Comparison of ENCODE assay signal across 19 cellular contexts in genomic region chr4:98851806-98852205, GRCh38.
A peak's percentile ranks its signal among the peaks of the same experiment; 100 is the strongest.
DNase-seq lines count a peak whose midpoint lies in the region; ATAC-seq and TF ChIP-seq lines count a peak whose summit lies in the region.
"Had no signal": no experiment of that assay in that cellular context is flagged by ENCODE, and none has a peak within 500 bp of the region (broad histone marks: within the 10 kb centered on the region; RNA-seq: fewer than 3 reads in every experiment).

No MANE protein-coding gene starts in this region.

- no peaks in the 10 kb centered on the region for H3K9me2 ChIP-seq in GM23338 (ENCODE audit: insufficient read depth)

- H2AFZ ChIP-seq in GM23338 = no peak overlapping the region; the same call in 1 of the 2 replicates

- H3K9me3 ChIP-seq in lower lobe of right lung = no peaks in the 10 kb centered on the region
- H3K9me3 ChIP-seq: HAP-1, neutrophil had no signal

- ATAC-seq in GM23338 (peak; percentile 63), lower lobe of right lung (no peak), HG02870 (IDR thresholded peaks at IDR 0.05; ENCODE audit: unreplicated experiment) (no peak)
- ATAC-seq: foreskin keratinocyte; stimulated activated memory B cell treated with anti-CD40 and anti-IgM and Interleukin-4, amounts not matched to agents 10 μg/mL and 1 μg/mL and 100 μg/mL, for 72 hours had no signal

- H3K9me3 Mint-ChIP-seq in GM23338 = peaks cover 16% of the 10 kb centered on the region
- H3K9me3 Mint-ChIP-seq: activated naive CD4-positive, alpha-beta T cell treated with anti-CD3 and anti-CD28 coated beads, Interleukin-2, amount 50 U/mL, for 24 hours; stimulated activated memory B cell treated with anti-CD40 and anti-IgM and Interleukin-4, amounts not matched to agents 10 μg/mL and 1 μg/mL and 100 μg/mL, for 72 hours had no signal

- TF ChIP-seq CTCF in GM23338 (conservative IDR thresholded peaks at IDR 0.05; ENCODE audit: low read depth in 2 of 2) (no peak), foreskin fibroblast (IDR thresholded peaks at IDR 0.05; ENCODE audit: low read depth, low read length) (no peak), lower lobe of right lung (IDR thresholded peaks at IDR 0.05) (no peak)

- no peaks in the 10 kb centered on the region for H3K36me3 ChIP-seq in GM23338 (ENCODE audit: insufficient read depth)
- H3K36me3 ChIP-seq in lower lobe of right lung = no peaks in the 10 kb centered on the region
- H3K36me3 ChIP-seq: HAP-1, neutrophil had no signal

- no peaks in the 10 kb centered on the region for H3F3A ChIP-seq in GM23338 (replicated peaks; ENCODE audit: low read depth)

- H4K20me1 ChIP-seq in GM23338 (replicated peaks; ENCODE audit: insufficient read depth) = no peaks in the 10 kb centered on the region

- H3K27me3 ChIP-seq in GM23338 (ENCODE audit: insufficient read depth) (no peaks in the 10 kb centered on the region), lower lobe of right lung (ENCODE audit: low read depth) (peaks cover 11% of the 10 kb centered on the region)
- H3K27me3 ChIP-seq: foreskin keratinocyte, neutrophil had no signal

- no peak overlapping the region for H3K27ac Mint-ChIP-seq in GM23338
- H3K27ac Mint-ChIP-seq: activated naive CD4-positive, alpha-beta T cell treated with anti-CD3 and anti-CD28 coated beads, Interleukin-2, amount 50 U/mL, for 24 hours; stimulated activated memory B cell treated with anti-CD40 and anti-IgM and Interleukin-4, amounts not matched to agents 10 μg/mL and 1 μg/mL and 100 μg/mL, for 72 hours had no signal

- H3K36me3 Mint-ChIP-seq in GM23338 (ENCODE audit: low read depth) = peaks cover 17% of the 10 kb centered on the region
- H3K36me3 Mint-ChIP-seq: stimulated activated memory B cell treated with anti-CD40 and anti-IgM and Interleukin-4, amounts not matched to agents 10 μg/mL and 1 μg/mL and 100 μg/mL, for 72 hours had no signal

- intact Hi-C loops in lower lobe of right lung (cut with DNase I) = no loop called here

- H3K79me2 ChIP-seq in GM23338 (replicated peaks; ENCODE audit: insufficient read depth) = no peaks in the 10 kb centered on the region

- H3K4me2 ChIP-seq in GM23338 = peak overlapping the region; percentile 16

- peaks cover 16% of the 10 kb centered on the region for H3K4me1 Mint-ChIP-seq in GM23338

- H3K4me3 ChIP-seq in GM23338 (no peak overlapping the region), foreskin fibroblast (ENCODE audit: low read depth in 1 of 2, low read length in 2 of 2) (no peak overlapping the region), lower lobe of right lung (no peak overlapping the region)
- H3K4me3 ChIP-seq: HAP-1 had no signal

- H3K27me3 Mint-ChIP-seq in GM23338 (ENCODE audit: insufficient read depth, low read depth, poor library complexity) = peaks cover 4% of the 10 kb centered on the region

- peak overlapping the region; percentile 61; the same call in 1 of the 2 replicates for H3K27ac ChIP-seq in GM23338 (ENCODE audit: low read depth)
- no peak overlapping the region for H3K27ac ChIP-seq in lower lobe of right lung
- H3K27ac ChIP-seq: foreskin keratinocyte, neutrophil had no signal

- H3K4me1 ChIP-seq in GM23338 (ENCODE audit: insufficient read depth) = peaks cover 14% of the 10 kb centered on the region
- H3K4me1 ChIP-seq in lower lobe of right lung = no peaks in the 10 kb centered on the region
- H3K4me1 ChIP-seq: foreskin keratinocyte had no signal

- peak; percentile 36 for DNase-seq in A172 (ENCODE audit: low spot score)
- peak; percentile 59 for DNase-seq in GM23338 (ENCODE audit: low spot score)
- DNase-seq in NCI-H69 (lab: John Stamatoyannopoulos, UW) = peak; percentile 28
- peak; percentile 21 to 36 for DNase-seq in foreskin fibroblast
- no peak for DNase-seq in lower lobe of right lung
- DNase-seq in HT-29 (ENCODE audit: low spot score) = no peak
- no peak for DNase-seq in NCI-H2081 treated with DMSO at 0.1 percent for 48 hours (lab: John Stamatoyannopoulos, UW)
- DNase-seq: activated CD4-positive, alpha-beta T cell treated with anti-CD3 and anti-CD28 coated beads for 4 hours; effector memory CD4-positive, alpha-beta T cell; foreskin keratinocyte; NCI-H1694; Right ventricle myocardium superior; T-helper 9 cell; trophoblast cell had no signal

- no peak overlapping the region for H3K4me3 Mint-ChIP-seq in GM23338
- H3K4me3 Mint-ChIP-seq: activated naive CD4-positive, alpha-beta T cell treated with anti-CD3 and anti-CD28 coated beads, Interleukin-2, amount 50 U/mL, for 24 hours; stimulated activated memory B cell treated with anti-CD40 and anti-IgM and Interleukin-4, amounts not matched to agents 10 μg/mL and 1 μg/mL and 100 μg/mL, for 72 hours had no signal

TF ChIP-seq in GM23338, 12 proteins besides CTCF, POLR2A, EP300 and RAD21 (continues in another document):
- no peak for TF ChIP-seq ETS1 (IDR thresholded peaks at IDR 0.05)
- TF ChIP-seq ZNF114 (CRISPR knock-in tag; IDR thresholded peaks at IDR 0.05) = no peak
- TF ChIP-seq EZH2 (IDR thresholded peaks at IDR 0.05; ENCODE audit: low read depth, unreplicated experiment) = no peak
- TF ChIP-seq ZNF331 (CRISPR knock-in tag; IDR thresholded peaks at IDR 0.05; ENCODE audit: low read depth) = no peak
- no peak for TF ChIP-seq REST (IDR thresholded peaks at IDR 0.05; ENCODE audit: unreplicated experiment)
- TF ChIP-seq CREB1 (CRISPR knock-in tag; IDR thresholded peaks at IDR 0.05; ENCODE audit: low read depth) = no peak

Comparison
In these comparisons a context has a peak if more than half of its experiments do, and no peak if none do; other contexts are left out.
1. DNase-seq: peak in A172 (single experiment), GM23338 (single experiment), NCI-H69 (single experiment) and foreskin fibroblast (2 of 2); none in lower lobe of right lung (single experiment), HT-29 (single experiment) and NCI-H2081 treated with DMSO at 0.1 percent for 48 hours (single experiment).